In the genomic region with DNA sequence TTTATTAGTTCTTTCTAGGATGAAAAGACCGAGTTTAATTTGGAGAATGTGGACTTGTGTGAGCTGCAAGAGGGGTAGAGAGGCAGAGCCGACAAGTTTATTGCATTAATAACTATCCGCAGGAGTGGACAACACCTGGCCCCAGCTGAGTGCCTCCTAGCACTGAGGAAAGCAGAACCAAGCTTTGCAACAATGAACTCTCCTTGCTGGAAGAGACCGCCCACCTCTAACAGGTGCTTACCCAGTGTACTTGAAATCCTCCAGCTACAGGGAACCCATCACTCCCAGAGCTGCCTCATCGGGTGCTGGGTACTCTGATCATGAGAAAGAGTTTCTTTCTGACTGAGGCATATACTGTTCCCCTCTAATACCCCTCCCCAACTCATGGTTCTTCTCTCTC, we compare ENCODE assay signal across 31 cellular contexts.
"Had no signal": no experiment of that assay in that cellular context is flagged by ENCODE, and none has a peak within 500 bp of the region (broad histone marks: within the 10 kb centered on the region; RNA-seq: fewer than 3 reads in every experiment).

No MANE protein-coding gene starts in this region.

- H3K4me3 ChIP-seq: body of pancreas, breast epithelium, coronary artery, Peyer's patch had no signal

- H3K9me3 ChIP-seq: body of pancreas, breast epithelium, Peyer's patch had no signal

- H3K4me1 ChIP-seq: body of pancreas, breast epithelium, Peyer's patch had no signal

- H3K4me3 Mint-ChIP-seq: activated CD4-positive, alpha-beta T cell treated with anti-CD3 and anti-CD28 coated beads, Interleukin-2, amount 10 ng/mL, durations not matched to agents 24 days and 14 days; activated CD8-positive, alpha-beta T cell treated with anti-CD3 and anti-CD28 coated beads, Interleukin-2, amount 10 ng/mL, durations not matched to agents 7 days and 5 days; activated naive CD4-positive, alpha-beta T cell treated with anti-CD3 and anti-CD28 coated beads, Interleukin-2, amount 50 U/mL, for 24 hours; activated naive CD8-positive, alpha-beta T cell treated with anti-CD3 and anti-CD28 coated beads, Interleukin-2, amount 10 ng/mL, durations not matched to agents 7 days and 5 days; activated T-cell treated with anti-CD3 and anti-CD28 coated beads, Interleukin-2, amount 50 U/mL, for 24 hours had no signal

- FAIRE-seq: astrocyte had no signal

- H3K27ac Mint-ChIP-seq: activated CD4-positive, alpha-beta T cell treated with anti-CD3 and anti-CD28 coated beads, Interleukin-2, amount 10 ng/mL, durations not matched to agents 24 days and 14 days; activated CD8-positive, alpha-beta T cell treated with anti-CD3 and anti-CD28 coated beads, Interleukin-2, amount 10 ng/mL, durations not matched to agents 7 days and 5 days; activated naive CD4-positive, alpha-beta T cell treated with anti-CD3 and anti-CD28 coated beads, Interleukin-2, amount 50 U/mL, for 24 hours; activated naive CD8-positive, alpha-beta T cell treated with anti-CD3 and anti-CD28 coated beads, Interleukin-2, amount 10 ng/mL, durations not matched to agents 7 days and 5 days; activated T-cell treated with anti-CD3 and anti-CD28 coated beads, Interleukin-2, amount 50 U/mL, for 24 hours; activated T-helper 2 cell treated with anti-CD3 and anti-CD28 coated beads, Interferon-gamma antibody, Interleukin-2, Interleukin-4, amounts not matched to agents 10 μg/mL and 5 μg/mL and 100 μg/mL, durations not matched to agents 14 hours and 24 hours and 36 hours had no signal

- H3K36me3 Mint-ChIP-seq: activated naive CD8-positive, alpha-beta T cell treated with anti-CD3 and anti-CD28 coated beads, Interleukin-2, amount 10 ng/mL, durations not matched to agents 7 days and 5 days had no signal

- DNase-seq: activated CD4-positive, alpha-beta T cell treated with anti-CD3 and anti-CD28 coated beads, Interleukin-2, amount 10 ng/mL, durations not matched to agents 24 days and 14 days; activated CD4-positive, alpha-beta T cell treated with anti-CD3 and anti-CD28 coated beads, Interleukin-2, amount 50 U/mL, for 48 hours; activated CD8-positive, alpha-beta T cell treated with anti-CD3 and anti-CD28 coated beads, Interleukin-2, amount 10 ng/mL, durations not matched to agents 7 days and 5 days; activated gamma-delta T cell; activated naive CD4-positive, alpha-beta T cell treated with Interleukin-2 at 50 U/mL for 16 hours; activated naive CD8-positive, alpha-beta T cell treated with anti-CD3 and anti-CD28 coated beads, Interleukin-2, amount 10 ng/mL, durations not matched to agents 7 days and 5 days; activated T-cell treated with anti-CD3 and anti-CD28 coated beads, Interleukin-2, amount 50 U/mL, for 24 hours; body of pancreas; NCI-H1092 treated with DMSO at 0.1 percent for 48 hours; NCI-H1436; NCI-H1694; NCI-H1930; NCI-H2081 treated with DMSO at 0.1 percent for 48 hours; NCI-H2171; NCI-H2227 treated with DMSO at 0.1 percent for 48 hours; NCI-H510A; NCI-H69; NK-92 treated with Interleukin-12 subunit alpha and Interleukin-12 subunit beta, amount 100 ng/mL, for 24 hours; PC-3; Peyer's patch; SW 1271; T-helper 1 cell; T-helper 2 cell; T-helper 9 cell had no signal

- H3K27me3 ChIP-seq: body of pancreas, breast epithelium, Peyer's patch had no signal

- H3K4me1 Mint-ChIP-seq: activated CD4-positive, alpha-beta T cell treated with anti-CD3 and anti-CD28 coated beads, Interleukin-2, amount 10 ng/mL, durations not matched to agents 24 days and 14 days; activated naive CD4-positive, alpha-beta T cell treated with anti-CD3 and anti-CD28 coated beads, Interleukin-2, amount 50 U/mL, for 24 hours; activated naive CD8-positive, alpha-beta T cell treated with anti-CD3 and anti-CD28 coated beads, Interleukin-2, amount 10 ng/mL, durations not matched to agents 7 days and 5 days had no signal

- H3K36me3 ChIP-seq: breast epithelium, Peyer's patch had no signal

- ATAC-seq: activated CD8-positive, alpha-beta T cell treated with anti-CD3 and anti-CD28 coated beads, Interleukin-2, amount 10 ng/mL, durations not matched to agents 7 days and 5 days; body of pancreas; PC-3; Right ventricle myocardium inferior had no signal

- H3K27me3 Mint-ChIP-seq: activated CD4-positive, alpha-beta T cell treated with anti-CD3 and anti-CD28 coated beads, Interleukin-2, amount 10 ng/mL, durations not matched to agents 24 days and 14 days had no signal

- H3K9me3 Mint-ChIP-seq: activated T-helper 2 cell treated with anti-CD3 and anti-CD28 coated beads, Interferon-gamma antibody, Interleukin-2, Interleukin-4, amounts not matched to agents 10 μg/mL and 5 μg/mL and 100 μg/mL, durations not matched to agents 14 hours and 24 hours and 36 hours had no signal

- H3K27ac ChIP-seq: body of pancreas, breast epithelium, coronary artery, Peyer's patch, RWPE1 had no signal
